Comparison of ENCODE assay signal across 20 cellular contexts in the genomic region with DNA sequence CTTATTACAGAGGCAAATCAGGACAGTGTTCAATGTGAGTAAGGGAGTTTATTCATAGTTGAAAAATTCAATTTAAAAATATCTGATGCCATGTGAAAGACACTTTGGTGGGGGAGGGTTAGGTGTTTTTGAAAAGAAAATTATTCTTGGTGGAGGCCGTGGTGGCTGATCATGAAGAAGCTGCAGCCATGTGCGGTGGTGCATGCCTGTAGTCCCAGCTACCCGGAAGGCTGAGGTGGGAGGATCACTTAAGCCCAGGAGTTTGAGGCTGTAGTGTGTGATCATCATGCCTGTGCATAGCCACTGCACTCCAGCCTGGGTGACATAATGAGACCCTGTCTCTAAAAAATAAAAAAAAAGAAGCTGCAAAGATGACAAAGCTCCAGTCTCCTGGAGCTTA. TPM values are rescaled to one million over a fixed set of nuclear protein-coding genes. Genes with fewer than 3 reads are reported as not detected.
A peak's percentile ranks its signal among the peaks of the same experiment; 100 is the strongest.
DNase-seq lines count a peak whose midpoint lies in the region; ATAC-seq and TF ChIP-seq lines count a peak whose summit lies in the region.
"Had no signal": no experiment of that assay in that cellular context is flagged by ENCODE, and none has a peak within 500 bp of the region (broad histone marks: within the 10 kb centered on the region; RNA-seq: fewer than 3 reads in every experiment).

No MANE protein-coding gene starts in this region.

- H3K4me1 ChIP-seq in spleen, result peaks cover 10 to 72% (median 36%) of the 10 kb centered on the region in 6 donors
- H3K4me1 ChIP-seq: Peyer's patch had no signal

- DNase-seq in activated T-cell treated with anti-CD3 and anti-CD28 coated beads, Interleukin-2, amount 50 U/mL, for 24 hours, result no peak
- DNase-seq in activated T-cell treated with anti-CD3 and anti-CD28 coated beads, Interleukin-2, amount 50 U/mL, for 48 hours, result no peak
- DNase-seq in activated B cell treated with CpG ODN at 0.5 μM for 24 hours (no peak), spleen (no peak), SK-N-DZ (ENCODE audit: low spot score) (no peak)
- DNase-seq: activated CD8-positive, alpha-beta memory T cell treated with anti-CD3 and anti-CD28 coated beads, Interleukin-2, amount 10 ng/mL, durations not matched to agents 7 days and 5 days; activated naive CD4-positive, alpha-beta T cell; cortex of kidney; KG1; NCI-H1092 treated with DMSO at 0.1 percent for 48 hours; retina had no signal

- CTCF ChIA-PET in activated B cell treated with CpG ODN at 0.5 μM for 24 hours (lab: Charles Lee), result interaction anchor here (1.7 kb wide), 1 partner anchor 10 kb away, joined by 5 read pairs; no protein-coding TSS in a partner anchor

- TF ChIP-seq POLR2A in spleen (IDR thresholded peaks at IDR 0.05), result no peak

- no peaks in the 10 kb centered on the region for H3K27me3 ChIP-seq in spleen (replicated peaks in 1 of 7)
- H3K27me3 ChIP-seq: gastroesophageal sphincter, Peyer's patch had no signal

- H3K36me3 ChIP-seq in spleen, result no peaks in the 10 kb centered on the region
- H3K36me3 ChIP-seq: gastroesophageal sphincter, Peyer's patch had no signal

- peak overlapping the region in 6 of 8 donors; percentile 9 to 82 (median 80) for H3K27ac ChIP-seq in spleen
- H3K27ac ChIP-seq: gastroesophageal sphincter, HL-60, Peyer's patch had no signal

- no peak overlapping the region for H3K4me3 Mint-ChIP-seq in activated T-cell treated with anti-CD3 and anti-CD28 coated beads, Interleukin-2, amount 50 U/mL, for 24 hours
- peak overlapping the region; percentile 64 for H3K4me3 Mint-ChIP-seq in activated B cell treated with CpG ODN at 0.5 μM for 24 hours
- H3K4me3 Mint-ChIP-seq: activated CD8-positive, alpha-beta memory T cell treated with anti-CD3 and anti-CD28 coated beads, Interleukin-2, amount 10 ng/mL, durations not matched to agents 7 days and 5 days; brain; neural crest cell had no signal

- H3K36me3 Mint-ChIP-seq in activated T-cell treated with anti-CD3 and anti-CD28 coated beads, Interleukin-2, amount 50 U/mL, for 24 hours (ENCODE audit: low read depth), result no peaks in the 10 kb centered on the region
- no peaks in the 10 kb centered on the region for H3K36me3 Mint-ChIP-seq in activated B cell treated with CpG ODN at 0.5 μM for 24 hours (ENCODE audit: low read depth)

- no peak overlapping the region for H3K4me3 ChIP-seq in spleen
- H3K4me3 ChIP-seq: gastroesophageal sphincter, lung, Peyer's patch had no signal

- intact Hi-C loops in activated B cell treated with CpG ODN at 0.5 μM for 24 hours (cut with micrococcal nuclease), result no loop called here
- intact Hi-C loops in spleen (cut with DNase I; ENCODE audit: low total_unique reads), result no loop called here

- no peaks in the 10 kb centered on the region for H3K9me3 Mint-ChIP-seq in activated T-cell treated with anti-CD3 and anti-CD28 coated beads, Interleukin-2, amount 50 U/mL, for 24 hours
- H3K9me3 Mint-ChIP-seq in activated B cell treated with CpG ODN at 0.5 μM for 24 hours, result no peaks in the 10 kb centered on the region
- H3K9me3 Mint-ChIP-seq: neural crest cell had no signal

- ATAC-seq in GM19463 (IDR thresholded peaks at IDR 0.05; ENCODE audit: unreplicated experiment) (peak; percentile 42), activated B cell treated with CpG ODN at 0.5 μM for 24 hours (ENCODE audit: low read depth) (peak; percentile 47), GM18861 (IDR thresholded peaks at IDR 0.05; ENCODE audit: unreplicated experiment) (no peak), GM21360 (IDR thresholded peaks at IDR 0.05; ENCODE audit: unreplicated experiment) (no peak)
- ATAC-seq: activated CD8-positive, alpha-beta memory T cell treated with anti-CD3 and anti-CD28 coated beads, Interleukin-2, amount 10 ng/mL, durations not matched to agents 7 days and 5 days; gastroesophageal sphincter had no signal

- TF ChIP-seq CTCF in activated B cell treated with CpG ODN at 0.5 μM for 24 hours (IDR thresholded peaks at IDR 0.05) (no peak), spleen (IDR thresholded peaks at IDR 0.05 in 8 of 11, conservative IDR thresholded peaks at IDR 0.05 in 3 of 11) (no peak)

- H3K9me3 ChIP-seq in spleen, result peaks cover 0 to under 1% (median 0%) of the 10 kb centered on the region in 8 donors
- H3K9me3 ChIP-seq: gastroesophageal sphincter, Peyer's patch had no signal

- H3K27ac Mint-ChIP-seq in activated T-cell treated with anti-CD3 and anti-CD28 coated beads, Interleukin-2, amount 50 U/mL, for 24 hours, result peak overlapping the region; percentile 18
- peak overlapping the region; percentile 77 for H3K27ac Mint-ChIP-seq in activated B cell treated with CpG ODN at 0.5 μM for 24 hours
- H3K27ac Mint-ChIP-seq: activated CD8-positive, alpha-beta memory T cell treated with anti-CD3 and anti-CD28 coated beads, Interleukin-2, amount 10 ng/mL, durations not matched to agents 7 days and 5 days had no signal

- WGBS in spleen, 5 donors, result 57 to 86% (median 75%) methylated on average over 3 of the region's 3 CpGs

- POLR2A ChIA-PET in activated B cell treated with CpG ODN at 0.5 μM for 24 hours (lab: Charles Lee), result interaction anchor here (1.1 to 10.2 kb wide), 5 partner anchors 27 to 181 kb away, joined by 3 to 114 read pairs (median 4); partner anchors contain the start of genes INTS6 and WDFY2

- H3K4me1 Mint-ChIP-seq in activated T-cell treated with anti-CD3 and anti-CD28 coated beads, Interleukin-2, amount 50 U/mL, for 24 hours (ENCODE audit: low read depth), result peaks cover 17% of the 10 kb centered on the region
- peaks cover 67% of the 10 kb centered on the region for H3K4me1 Mint-ChIP-seq in activated B cell treated with CpG ODN at 0.5 μM for 24 hours

- no peaks in the 10 kb centered on the region for H3K27me3 Mint-ChIP-seq in activated T-cell treated with anti-CD3 and anti-CD28 coated beads, Interleukin-2, amount 50 U/mL, for 24 hours
- H3K27me3 Mint-ChIP-seq in activated B cell treated with CpG ODN at 0.5 μM for 24 hours, result no peaks in the 10 kb centered on the region
- H3K27me3 Mint-ChIP-seq: activated CD8-positive, alpha-beta memory T cell treated with anti-CD3 and anti-CD28 coated beads, Interleukin-2, amount 10 ng/mL, durations not matched to agents 7 days and 5 days had no signal

RNA-seq across cellular contexts. Expression of gene WDFY2, which starts 28.6 kb away (rescaled TPM):
- total RNA-seq in activated B cell treated with CpG ODN at 0.5 μM for 24 hours, result 16.8 and 20.8 TPM in 2 replicates
- total RNA-seq in spleen, result 10 to 100 TPM; 18.5 to 32.2 (median 25.5) TPM
- polyA plus RNA-seq in spleen, result 1 to 10 TPM; 3.0 to 4.6 (median 4.5) TPM
- 3.0 and 3.1 TPM in 2 replicates for polyA plus RNA-seq in SK-N-DZ (2014; cell fraction: cytosol; rRNA removed)
- polyA plus RNA-seq in SK-N-DZ (2014; cell fraction: nucleus; rRNA removed), result 9.2 and 17.3 TPM in 2 replicates

Comparison
In these comparisons a context has a peak if more than half of its experiments do, and no peak if none do; other contexts are left out.
1. ATAC-seq: peak in GM19463 (single experiment) and activated B cell treated with CpG ODN at 0.5 μM for 24 hours (single experiment); none in GM18861 (single experiment) and GM21360 (single experiment).